20 cellular contexts compared by ENCODE assay signal in genomic region chr6:163716690-163717089, GRCh38.
DNase-seq lines count a peak whose midpoint lies in the region; ATAC-seq and TF ChIP-seq lines count a peak whose summit lies in the region.
"Had no signal": no experiment of that assay in that cellular context is flagged by ENCODE, and none has a peak within 500 bp of the region (broad histone marks: within the 10 kb centered on the region; RNA-seq: fewer than 3 reads in every experiment).

No MANE protein-coding gene starts in this region.

- H3K9me3 Mint-ChIP-seq in memory B cell (peaks cover 2% of the 10 kb centered on the region), endothelial cell (ENCODE audit: unreplicated experiment) (no peaks in the 10 kb centered on the region)
- H3K9me3 Mint-ChIP-seq: activated CD4-positive, alpha-beta memory T cell treated with anti-CD3 and anti-CD28 coated beads for 36 hours; CD4-positive, alpha-beta T cell; nephron progenitor cell had no signal

- H3K27me3 Mint-ChIP-seq in memory B cell (no peaks in the 10 kb centered on the region), endothelial cell (ENCODE audit: unreplicated experiment) (peaks cover 6% of the 10 kb centered on the region)

- H3K79me2 ChIP-seq in OCI-LY1 (ENCODE audit: insufficient read depth, low read length), result no peaks in the 10 kb centered on the region

- H4K20me1 ChIP-seq in OCI-LY1 (ENCODE audit: insufficient read depth, low read length), result no peaks in the 10 kb centered on the region

- H3K27me3 ChIP-seq in OCI-LY1 (ENCODE audit: insufficient read depth, low read length) (no peaks in the 10 kb centered on the region), right lobe of liver (no peaks in the 10 kb centered on the region)
- H3K27me3 ChIP-seq: foreskin keratinocyte had no signal

- H3K36me3 Mint-ChIP-seq in memory B cell (peaks cover 2% of the 10 kb centered on the region), endothelial cell (ENCODE audit: low read depth, unreplicated experiment) (no peaks in the 10 kb centered on the region)
- H3K36me3 Mint-ChIP-seq: activated CD4-positive, alpha-beta memory T cell treated with anti-CD3 and anti-CD28 coated beads for 36 hours had no signal

- H3K27ac Mint-ChIP-seq in memory B cell (no peak overlapping the region), endothelial cell (ENCODE audit: unreplicated experiment) (no peak overlapping the region)
- H3K27ac Mint-ChIP-seq: activated CD4-positive, alpha-beta memory T cell treated with anti-CD3 and anti-CD28 coated beads for 36 hours; CD4-positive, alpha-beta T cell; GM23338; nephron progenitor cell had no signal

- H2AFZ ChIP-seq in OCI-LY1 (ENCODE audit: low read length), result no peak overlapping the region; the same call in 1 of the 2 replicates
- H2AFZ ChIP-seq: GM23338 had no signal

- H3K4me1 ChIP-seq in OCI-LY1 (ENCODE audit: insufficient read depth, low read length, severe bottlenecking) (peaks cover 59% of the 10 kb centered on the region), right lobe of liver (peaks cover 0 to 9% (median 3%) of the 10 kb centered on the region in 4 donors)
- H3K4me1 ChIP-seq: foreskin keratinocyte, prostate gland had no signal

- H3K4me3 ChIP-seq in OCI-LY1 (ENCODE audit: low read depth, low read length, poor library complexity, severe bottlenecking) (peak overlapping the region; percentile 40), right lobe of liver (no peak overlapping the region)
- H3K4me3 ChIP-seq: GM23338, prostate gland had no signal

- TF ChIP-seq POLR2A in right lobe of liver (IDR thresholded peaks at IDR 0.05), result no peak

- H3K9ac ChIP-seq in OCI-LY1 (ENCODE audit: low read length), result peak overlapping the region; percentile 9; the same call in 1 of the 2 replicates

- WGBS in right lobe of liver (ENCODE audit: insufficient coverage, low coverage, low lambda C conversion rate, missing lambda C conversion rate), result 70% methylated on average over 2 of the region's 6 CpGs

- ATAC-seq in HG02571 (IDR thresholded peaks at IDR 0.05; ENCODE audit: unreplicated experiment) (peak; percentile 39), memory B cell (ENCODE audit: low read depth) (peak; percentile 79), right lobe of liver (no peak), GM18868 (IDR thresholded peaks at IDR 0.05; ENCODE audit: unreplicated experiment) (no peak)
- ATAC-seq: foreskin keratinocyte, GM23338, left colon had no signal

- no peaks in the 10 kb centered on the region for H3K36me3 ChIP-seq in OCI-LY1 (ENCODE audit: insufficient read depth, low read length)
- H3K36me3 ChIP-seq in right lobe of liver, result no peaks in the 10 kb centered on the region
- H3K36me3 ChIP-seq: prostate gland, WERI-Rb-1 had no signal

- H3K4me1 Mint-ChIP-seq in memory B cell (peaks cover 36% of the 10 kb centered on the region), endothelial cell (ENCODE audit: unreplicated experiment) (no peaks in the 10 kb centered on the region)
- H3K4me1 Mint-ChIP-seq: GM23338 had no signal

- TF ChIP-seq CTCF in OCI-LY1 (IDR thresholded peaks at IDR 0.05; ENCODE audit: low read length) (no peak), endothelial cell (IDR thresholded peaks at IDR 0.05; ENCODE audit: unreplicated experiment) (no peak), right lobe of liver (IDR thresholded peaks at IDR 0.05) (no peak)

- intact Hi-C loops in right lobe of liver (cut with DNase I), result no loop called here

- no peaks in the 10 kb centered on the region for H3F3A ChIP-seq in OCI-LY1 (ENCODE audit: insufficient read depth, low read length)

- H3K4me3 Mint-ChIP-seq in memory B cell (no peak overlapping the region), endothelial cell (ENCODE audit: unreplicated experiment) (no peak overlapping the region)
- H3K4me3 Mint-ChIP-seq: activated CD4-positive, alpha-beta memory T cell treated with anti-CD3 and anti-CD28 coated beads for 36 hours; CD4-positive, alpha-beta T cell; GM23338; nephron progenitor cell had no signal

- H3K9me2 ChIP-seq in OCI-LY1 (ENCODE audit: low read depth, low read length), result no peaks in the 10 kb centered on the region

- peak overlapping the region; percentile 31 for H3K4me2 ChIP-seq in OCI-LY1 (ENCODE audit: low read length)
- H3K4me2 ChIP-seq: GM23338 had no signal

- H3K27ac ChIP-seq in OCI-LY1 (ENCODE audit: low read depth, low read length, poor library complexity, severe bottlenecking), result peak overlapping the region; percentile 55
- H3K27ac ChIP-seq in right lobe of liver, result no peak overlapping the region
- H3K27ac ChIP-seq: epithelial cell of prostate, foreskin keratinocyte, prostate gland, WERI-Rb-1 had no signal

- H3K9me3 ChIP-seq in OCI-LY1 (ENCODE audit: low read length) (no peaks in the 10 kb centered on the region), right lobe of liver (no peaks in the 10 kb centered on the region)
- H3K9me3 ChIP-seq: prostate gland had no signal

- DNase-seq in GDM1 (lab: John Stamatoyannopoulos, UW), result peak; percentile 26
- peak in 1 of 2 donors; percentile 15 for DNase-seq in memory B cell (ENCODE audit: low spot score in 2 of 2)
- DNase-seq in endothelial cell (ENCODE audit: low spot score), result no peak
- no peak for DNase-seq in right lobe of liver
- DNase-seq in stimulated activated naive CD4-positive, alpha-beta T cell treated with Interleukin-2 at 50 U/mL for 16 hours (lab: John Stamatoyannopoulos, UW), result no peak
- DNase-seq: activated CD4-positive, alpha-beta memory T cell treated with anti-CD3 and anti-CD28 coated beads for 36 hours; CD4-positive, alpha-beta T cell; foreskin keratinocyte; NCI-H1694 treated with DMSO at 0.1 percent for 48 hours; NCI-H345; nephron progenitor cell; stimulated activated CD4-positive, alpha-beta T cell treated with anti-CD3 and anti-CD28 coated beads, Interleukin-4, amount 100 ng/mL, for 4 hours; WERI-Rb-1 had no signal

Comparison
In these comparisons a context has a peak if more than half of its experiments do, and no peak if none do; other contexts are left out.
1. ATAC-seq: peak in HG02571 (single experiment) and memory B cell (single experiment); none in right lobe of liver (0 of 4) and GM18868 (single experiment).